Comparison of ENCODE assay signal across 9 cellular contexts in the genomic region with DNA sequence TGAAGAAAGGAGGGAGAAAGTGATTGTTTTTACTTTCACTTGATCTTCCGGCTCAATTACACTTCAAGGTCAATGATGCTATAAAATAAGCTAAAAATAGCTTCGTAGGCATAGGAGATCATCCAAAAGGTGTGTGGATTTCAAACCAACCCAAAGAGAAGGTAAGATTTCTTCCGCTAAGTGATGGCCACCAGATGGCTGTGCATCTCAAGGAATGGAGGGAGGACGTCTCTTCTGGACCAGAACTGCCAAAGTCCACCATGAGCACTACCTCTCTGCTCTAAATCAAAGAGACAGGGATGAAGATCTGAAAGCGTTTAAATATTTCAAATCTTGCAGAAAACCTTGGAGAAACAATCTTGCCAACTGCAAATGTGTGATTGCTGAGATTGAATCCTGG.
DNase-seq lines count a peak whose midpoint lies in the region; ATAC-seq and TF ChIP-seq lines count a peak whose summit lies in the region.
"Had no signal": no experiment of that assay in that cellular context is flagged by ENCODE, and none has a peak within 500 bp of the region (broad histone marks: within the 10 kb centered on the region; RNA-seq: fewer than 3 reads in every experiment).

No MANE protein-coding gene starts in this region.

- no peaks in the 10 kb centered on the region for H3K4me1 ChIP-seq in Panc1 (ENCODE audit: control insufficient read depth, insufficient read depth, low read length)
- H3K4me1 ChIP-seq: suprapubic skin had no signal

- BruUV-seq in Panc1 (replicated peaks; lab: Mats Ljungman, UMichigan): no TSS peak

- no peak overlapping the region for H3K27ac ChIP-seq in Panc1 (ENCODE audit: low read length)
- H3K27ac ChIP-seq: suprapubic skin had no signal

- TF ChIP-seq CTCF in HFF-Myc (IDR thresholded peaks at IDR 0.05; ENCODE audit: low read depth, low read length, missing control alignments): peak; percentile 58
- peak; percentile 79 for TF ChIP-seq CTCF in Panc1 (IDR thresholded peaks at IDR 0.05)

- in situ Hi-C loops in Panc1 (cut with HindIII; ENCODE audit: low pct_unique_long_range_greater_than_20kb, low sequenced_read_pairs): loop anchor here (25.0 kb wide), 1 partner anchor 302 kb away; no protein-coding TSS in a partner anchor

- POLR2A ChIA-PET in Panc1 (lab: Charles Lee): no interaction called here

- CTCF ChIA-PET in Panc1 (lab: Charles Lee): interaction anchor here (0.5 to 1.9 kb wide), 4 partner anchors 24 to 1785 kb away, joined by 3 to 17 read pairs (median 3); no protein-coding TSS in a partner anchor

- H3K9me3 ChIP-seq in Panc1 (ENCODE audit: control insufficient read depth, insufficient read depth, low read depth, low read length): no peaks in the 10 kb centered on the region
- H3K9me3 ChIP-seq: suprapubic skin had no signal

- no peaks in the 10 kb centered on the region for H3K36me3 ChIP-seq in Panc1 (ENCODE audit: control insufficient read depth, insufficient read depth, low read length)
- H3K36me3 ChIP-seq: suprapubic skin had no signal

- peaks cover 2% of the 10 kb centered on the region; the same call in 1 of the 2 replicates for H3K27me3 ChIP-seq in Panc1 (ENCODE audit: control insufficient read depth, insufficient read depth, low read length)
- H3K27me3 ChIP-seq: suprapubic skin had no signal

- H3K4me3 ChIP-seq in HFF-Myc (replicated peaks; ENCODE audit: low read depth, low read length) (no peak overlapping the region), Panc1 (ENCODE audit: low read depth in 2 of 2, low read length in 2 of 2) (no peak overlapping the region)
- H3K4me3 ChIP-seq: suprapubic skin had no signal

- intact Hi-C loops in Panc1 (cut with micrococcal nuclease; ENCODE audit: unreplicated experiment): loop anchor here (1.0 kb wide), 1 partner anchor 301 kb away; no protein-coding TSS in a partner anchor

- peak; percentile 75 for ATAC-seq in Panc1
- no peak for ATAC-seq in GM18870 (IDR thresholded peaks at IDR 0.05; ENCODE audit: unreplicated experiment)
- no peak for ATAC-seq in HG03439 (IDR thresholded peaks at IDR 0.05; ENCODE audit: unreplicated experiment)

- peak; percentile 34 for DNase-seq in EL
- no peak for DNase-seq in HFF-Myc (ENCODE audit: extremely low read depth, low read depth)
- DNase-seq in Panc1 (ENCODE audit: low read depth, low spot score): no peak
- DNase-seq in kidney tubule cell (ENCODE audit: low spot score): peak; percentile 20
- DNase-seq in C1 segment of cervical spinal cord (lab: John Stamatoyannopoulos, UW): no peak
- DNase-seq in T-helper 2 cell: no peak

Comparison
In these comparisons a context has a peak if more than half of its experiments do, and no peak if none do; other contexts are left out.
1. DNase-seq: peak in EL (single experiment) and kidney tubule cell (single experiment); none in HFF-Myc (single experiment), Panc1 (single experiment), C1 segment of cervical spinal cord (0 of 14) and T-helper 2 cell (0 of 5).